ENCODE assay signal across 15 cellular contexts in genomic region chr2:138777996-138778395, GRCh38. TPM values are rescaled to one million over a fixed set of nuclear protein-coding genes. Genes with fewer than 3 reads are reported as not detected.
DNase-seq lines count a peak whose midpoint lies in the region; ATAC-seq and TF ChIP-seq lines count a peak whose summit lies in the region.
"Had no signal": no experiment of that assay in that cellular context is flagged by ENCODE, and none has a peak within 500 bp of the region (broad histone marks: within the 10 kb centered on the region; RNA-seq: fewer than 3 reads in every experiment).

No MANE protein-coding gene starts in this region.

- H3K14ac ChIP-seq in H9 (ENCODE audit: insufficient read depth, low read length) (no peak overlapping the region), trophoblast cell (ENCODE audit: low read length) (no peak overlapping the region)

- peak overlapping the region; percentile 66 to 90 for H3K4me3 Mint-ChIP-seq in H9
- H3K4me3 Mint-ChIP-seq in natural killer cell = no peak overlapping the region
- no peak overlapping the region for H3K4me3 Mint-ChIP-seq in CD14-positive monocyte

- no peaks in the 10 kb centered on the region; a peak in 1 of 5 replicates for H3K9me3 Mint-ChIP-seq in H9
- no peaks in the 10 kb centered on the region for H3K9me3 Mint-ChIP-seq in natural killer cell
- H3K9me3 Mint-ChIP-seq in CD14-positive monocyte = peaks cover 0 to 9% (median 2%) of the 10 kb centered on the region in 7 donors

- peak; percentile 71 for DNase-seq in H9
- DNase-seq in NCI-H69 (lab: John Stamatoyannopoulos, UW) = peak; percentile 46
- DNase-seq in fibroblast of the aortic adventitia (ENCODE audit: low read depth) = peak; percentile 41
- DNase-seq in trophoblast cell = peak in 1 of 2 donors; percentile 40
- no peak for DNase-seq in natural killer cell
- DNase-seq in CD14-positive monocyte (ENCODE audit: low spot score) = no peak
- DNase-seq in spleen = no peak
- DNase-seq in middle frontal gyrus (ENCODE audit: extremely low spot score, low spot score) = no peak
- DNase-seq: mammary epithelial cell, NCI-H1105, right lobe of liver, upper lobe of left lung had no signal

- H3K79me1 ChIP-seq in H9 (ENCODE audit: insufficient read depth, low read depth, low read length, poor library complexity, severe bottlenecking) = no peaks in the 10 kb centered on the region
- H3K79me1 ChIP-seq in trophoblast cell (ENCODE audit: low read length) = peaks cover 14% of the 10 kb centered on the region

- peak overlapping the region in 2 of 3 experiments; percentile 44 to 91; a peak in 2 of 7 replicates for H3K27ac Mint-ChIP-seq in H9
- no peak overlapping the region for H3K27ac Mint-ChIP-seq in natural killer cell
- H3K27ac Mint-ChIP-seq in CD14-positive monocyte = no peak overlapping the region

- no peak overlapping the region for H4K5ac ChIP-seq in H9 (ENCODE audit: insufficient read length, low read depth, low read length)

- H2BK120ac ChIP-seq in H9 (ENCODE audit: low read depth, low read length, poor library complexity, severe bottlenecking) (no peak overlapping the region), trophoblast cell (ENCODE audit: insufficient read depth, low read length, poor library complexity) (no peak overlapping the region)

- H3K4me1 Mint-ChIP-seq in H9 (peaks cover 40 to 52% of the 10 kb centered on the region in 2 experiments), natural killer cell (no peaks in the 10 kb centered on the region), CD14-positive monocyte (peaks cover 8% of the 10 kb centered on the region)

- H2AK5ac ChIP-seq in H9 (ENCODE audit: insufficient read length, low read length) (no peak overlapping the region), trophoblast cell (ENCODE audit: low read length) (no peak overlapping the region)

- H3K36me3 ChIP-seq in trophoblast cell (ENCODE audit: control insufficient read depth in 1 of 2, insufficient read depth in 2 of 2, low read length in 2 of 2) = no peaks in the 10 kb centered on the region
- no peaks in the 10 kb centered on the region for H3K36me3 ChIP-seq in spleen
- H3K36me3 ChIP-seq: breast epithelium, right lobe of liver, upper lobe of left lung had no signal

- H3T11ph ChIP-seq in H9 (ENCODE audit: low read length) = no peak overlapping the region

- H2BK5ac ChIP-seq in H9 (ENCODE audit: insufficient read length, low read length) (no peak overlapping the region), trophoblast cell (ENCODE audit: low read depth, low read length, poor library complexity) (no peak overlapping the region)

- H3K4me3 ChIP-seq in fibroblast of the aortic adventitia (ENCODE audit: low read depth, low read length) (no peak overlapping the region), trophoblast cell (ENCODE audit: low read depth, low read length) (no peak overlapping the region), spleen (no peak overlapping the region)
- H3K4me3 ChIP-seq: breast epithelium, right lobe of liver, upper lobe of left lung had no signal

- H2BK20ac ChIP-seq in H9 (ENCODE audit: low read depth, low read length, poor library complexity, severe bottlenecking) = no peak overlapping the region

- no peak overlapping the region for H3K4ac ChIP-seq in H9 (ENCODE audit: low read depth, low read length)
- peak overlapping the region; percentile 10 for H3K4ac ChIP-seq in trophoblast cell (ENCODE audit: low read depth, low read length)

- TF ChIP-seq POLR2A in spleen (IDR thresholded peaks at IDR 0.05) = no peak

- H3K27me3 ChIP-seq in H9 (ENCODE audit: insufficient read depth, low read length) (peaks cover 17% of the 10 kb centered on the region; the same call in 1 of the 2 replicates), trophoblast cell (ENCODE audit: insufficient read depth, low read length) (peaks cover 7% of the 10 kb centered on the region), spleen (replicated peaks in 1 of 7) (peaks cover 0 to 73% (median 49%) of the 10 kb centered on the region in 7 donors)

- no peak overlapping the region for H4K12ac ChIP-seq in trophoblast cell (ENCODE audit: low read depth, low read length)

- ATAC-seq in natural killer cell = no peak

- H3K18ac ChIP-seq in H9 (ENCODE audit: insufficient read length, low read depth, low read length) = no peak overlapping the region
- H3K18ac ChIP-seq in trophoblast cell (ENCODE audit: low read length) = no peak overlapping the region

- no peak overlapping the region for H2BK12ac ChIP-seq in H9 (ENCODE audit: insufficient read length, low read depth, low read length)
- H2BK12ac ChIP-seq in trophoblast cell (ENCODE audit: low read length) = no peak overlapping the region

- no peak overlapping the region for H3K56ac ChIP-seq in H9 (ENCODE audit: insufficient read length, low read depth, low read length)

- H3K36me3 Mint-ChIP-seq in H9 (ENCODE audit: insufficient read depth in 1 of 3, low read depth in 3 of 3) (no peaks in the 10 kb centered on the region; a peak in 2 of 7 replicates), natural killer cell (peaks cover 11% of the 10 kb centered on the region), CD14-positive monocyte (peaks cover 0 to 3% of the 10 kb centered on the region in 2 donors)

- H3K4me1 ChIP-seq in H9 (ENCODE audit: insufficient read depth, low read length) = peaks cover 2% of the 10 kb centered on the region; the same call in 1 of the 2 replicates
- peaks cover 0 to 4% of the 10 kb centered on the region in 2 experiments for H3K4me1 ChIP-seq in trophoblast cell (ENCODE audit: control insufficient read depth in 1 of 2, insufficient read depth in 2 of 2, low read length in 2 of 2)
- H3K4me1 ChIP-seq in spleen = peaks cover 0 to 19% (median 14%) of the 10 kb centered on the region in 6 donors
- H3K4me1 ChIP-seq: breast epithelium had no signal

- H3K27me3 Mint-ChIP-seq in H9 (ENCODE audit: low read depth) (peaks cover 47% of the 10 kb centered on the region), natural killer cell (ENCODE audit: low read depth in 2 of 2) (peaks cover 23 to 26% of the 10 kb centered on the region in 2 donors), CD14-positive monocyte (ENCODE audit: low read depth in 3 of 3) (peaks cover 48 to 56% (median 49%) of the 10 kb centered on the region in 3 donors)

- intact Hi-C loops in natural killer cell (cut with micrococcal nuclease) (no loop called here), CD14-positive monocyte (cut with micrococcal nuclease) (no loop called here), spleen (cut with DNase I; ENCODE audit: low total_unique reads) (no loop called here)

- H3K27ac ChIP-seq in H9 (ENCODE audit: insufficient read length, low read depth, low read length) (peak overlapping the region; percentile 51), trophoblast cell (ENCODE audit: low read depth, low read length) (no peak overlapping the region), spleen (no peak overlapping the region)
- H3K27ac ChIP-seq: breast epithelium, right lobe of liver, upper lobe of left lung had no signal

- no peak overlapping the region for H2BK15ac ChIP-seq in H9 (ENCODE audit: low read depth, low read length)

- H3K9ac ChIP-seq in H9 (ENCODE audit: extremely low read depth, insufficient read length, low read length) = no peak overlapping the region
- H3K9ac ChIP-seq in trophoblast cell (ENCODE audit: low read length) = no peak overlapping the region

- H3K23ac ChIP-seq in H9 (ENCODE audit: insufficient read length, low read depth, low read length) = no peak overlapping the region
- H3K23ac ChIP-seq in trophoblast cell (ENCODE audit: low read length) = no peak overlapping the region

- H2AFZ ChIP-seq in H9 (ENCODE audit: low read length) (no peak overlapping the region), trophoblast cell (ENCODE audit: insufficient read depth, low read length, poor library complexity) (no peak overlapping the region)

- H3K4me2 ChIP-seq in H9 (ENCODE audit: insufficient read depth, insufficient read length, low read length) = peak overlapping the region; percentile 82
- H3K4me2 ChIP-seq in trophoblast cell (ENCODE audit: low read length) = peak overlapping the region; percentile 40

- WGBS in H9 (ENCODE audit: extremely low coverage, insufficient read length, low lambda C conversion rate) = no CpG with 5 or more reads among the region's 2 CpGs
- no CpG with 5 or more reads among the region's 2 CpGs for WGBS in trophoblast cell (ENCODE audit: extremely low coverage, insufficient coverage, insufficient read length)
- 52 to 93% (median 59%) methylated on average over 2 of the region's 2 CpGs for WGBS in spleen, 5 donors

- H4K8ac ChIP-seq in H9 (replicated peaks; ENCODE audit: insufficient read length, low read depth, low read length) (no peak overlapping the region), trophoblast cell (ENCODE audit: low read depth, low read length) (no peak overlapping the region)

- H4K20me1 ChIP-seq in H9 (ENCODE audit: control insufficient read depth, insufficient read depth, insufficient read length) = no peaks in the 10 kb centered on the region

- peaks cover 25% of the 10 kb centered on the region for H3K23me2 ChIP-seq in H9 (ENCODE audit: insufficient read length, low read depth, low read length, poor library complexity, severe bottlenecking)

- H4K91ac ChIP-seq in H9 (ENCODE audit: insufficient read length, low read depth, low read length) (no peak overlapping the region), trophoblast cell (ENCODE audit: low read depth, low read length) (no peak overlapping the region)

- H3K9me3 ChIP-seq in H9 (ENCODE audit: control insufficient read depth, low read depth, low read length) (no peaks in the 10 kb centered on the region), trophoblast cell (ENCODE audit: insufficient read depth, low read depth, low read length) (no peaks in the 10 kb centered on the region), spleen (no peaks in the 10 kb centered on the region)
- H3K9me3 ChIP-seq: breast epithelium, right lobe of liver, upper lobe of left lung had no signal

- H3K79me2 ChIP-seq in H9 (ENCODE audit: insufficient read depth, low read length) (no peaks in the 10 kb centered on the region; the same call in 1 of the 2 replicates), trophoblast cell (ENCODE audit: control insufficient read depth, insufficient read depth, low read length, poor library complexity) (peaks cover 9% of the 10 kb centered on the region)

- no peak for TF ChIP-seq CTCF in H9 (conservative IDR thresholded peaks at IDR 0.05)
- TF ChIP-seq CTCF in fibroblast of the aortic adventitia (IDR thresholded peaks at IDR 0.05; ENCODE audit: insufficient read depth, low read length) = no peak
- TF ChIP-seq CTCF in natural killer cell (IDR thresholded peaks at IDR 0.05) = no peak
- no peak for TF ChIP-seq CTCF in CD14-positive monocyte (IDR thresholded peaks at IDR 0.05)
- TF ChIP-seq CTCF in spleen (IDR thresholded peaks at IDR 0.05 in 8 of 11, conservative IDR thresholded peaks at IDR 0.05 in 3 of 11) = no peak

RNA-seq across cellular contexts. Expression of gene NXPH2, which starts 2.2 kb away (rescaled TPM):
- 1.3 and 1.8 TPM in 2 replicates for total RNA-seq in H9 (2021)
- total RNA-seq in fibroblast of the aortic adventitia (ENCODE audit: low replicate concordance) = 1.3 TPM in 1 of 2 replicates, not detected in the other
- polyA plus RNA-seq in trophoblast cell (2013) = 14.4 and 14.6 TPM in 2 replicates
- not detected for total RNA-seq in natural killer cell
- not detected for polyA plus RNA-seq in CD14-positive monocyte
- not detected for total RNA-seq in spleen
- polyA plus RNA-seq in spleen = not detected
- total RNA-seq: breast epithelium, mammary epithelial cell, OCI-LY7, right lobe of liver, upper lobe of left lung had no signal
- polyA plus RNA-seq: esophagus had no signal

Comparison
In these comparisons a context has a peak if more than half of its experiments do, and no peak if none do; other contexts are left out.
1. DNase-seq: peak in H9 (single experiment), NCI-H69 (single experiment) and fibroblast of the aortic adventitia (single experiment); none in natural killer cell (single experiment), CD14-positive monocyte (single experiment), spleen (single experiment) and middle frontal gyrus (single experiment).
2. H3K27ac Mint-ChIP-seq: peak in H9 (2 of 3); none in natural killer cell (0 of 2) and CD14-positive monocyte (0 of 7).
3. H3K4me3 Mint-ChIP-seq: peak in H9 (2 of 2); none in natural killer cell (single experiment) and CD14-positive monocyte (0 of 2).